23 cellular contexts compared by ENCODE assay signal in genomic region chr5:175798626-175799025, GRCh38.
"Had no signal": no experiment of that assay in that cellular context is flagged by ENCODE, and none has a peak within 500 bp of the region (broad histone marks: within the 10 kb centered on the region; RNA-seq: fewer than 3 reads in every experiment).

No MANE protein-coding gene starts in this region.

- H3K36me3 ChIP-seq: SJSA1 had no signal

- ATAC-seq: activated T-helper 17 cell treated with anti-CD3 and anti-CD28 coated beads, Interleukin-2, amount 50 U/mL, for 72 hours; K562; SK-N-SH treated with all-trans-retinoic acid at 6 μM for 48 hours had no signal

- H3K9me3 Mint-ChIP-seq: activated CD4-positive, alpha-beta memory T cell treated with anti-CD3 and anti-CD28 coated beads for 36 hours; activated naive CD4-positive, alpha-beta T cell treated with anti-CD3 and anti-CD28 coated beads for 36 hours had no signal

- DNase-seq: activated CD4-positive, alpha-beta memory T cell treated with anti-CD3 and anti-CD28 coated beads for 36 hours; activated CD4-positive, alpha-beta T cell treated with anti-CD3 and anti-CD28 coated beads, Interleukin-2, amount 10 ng/mL, durations not matched to agents 7 days and 5 days; activated CD4-positive, CD25-positive, alpha-beta regulatory T cell; activated CD8-positive, alpha-beta memory T cell treated with anti-CD3 and anti-CD28 coated beads for 24 hours; activated gamma-delta T cell; activated naive CD4-positive, alpha-beta T cell treated with anti-CD3 and anti-CD28 coated beads for 36 hours; activated T-cell treated with anti-CD3 and anti-CD28 coated beads for 4 hours; activated T-cell treated with anti-CD3 and anti-CD28 coated beads, Interleukin-2, amount 50 U/mL, for 48 hours; Kasumi-1; NCI-H1105 treated with DMSO at 0.1 percent for 48 hours; NCI-H146; NCI-H187 treated with DMSO at 0.1 percent for 48 hours; NCI-H2081 treated with DMSO at 0.1 percent for 48 hours; NCI-H446; NCI-H524; SHP77; SW 1271 had no signal

- H3K4me3 Mint-ChIP-seq: activated CD4-positive, alpha-beta memory T cell treated with anti-CD3 and anti-CD28 coated beads for 36 hours; activated CD4-positive, alpha-beta T cell treated with anti-CD3 and anti-CD28 coated beads, Interleukin-2, amount 10 ng/mL, durations not matched to agents 7 days and 5 days; activated naive CD4-positive, alpha-beta T cell treated with anti-CD3 and anti-CD28 coated beads for 36 hours; activated naive CD8-positive, alpha-beta T cell had no signal

- H3K27ac Mint-ChIP-seq: activated CD4-positive, alpha-beta memory T cell treated with anti-CD3 and anti-CD28 coated beads for 36 hours; activated CD4-positive, alpha-beta T cell treated with anti-CD3 and anti-CD28 coated beads, Interleukin-2, amount 10 ng/mL, durations not matched to agents 7 days and 5 days; activated naive CD4-positive, alpha-beta T cell treated with anti-CD3 and anti-CD28 coated beads for 36 hours; activated naive CD8-positive, alpha-beta T cell; activated T-helper 17 cell treated with anti-CD3 and anti-CD28 coated beads, Interleukin-2, amount 50 U/mL, for 72 hours had no signal

- H3K27ac ChIP-seq: SJSA1 had no signal

- H3K4me3 ChIP-seq: K562, SJSA1 had no signal

- H3K36me3 Mint-ChIP-seq: activated CD4-positive, alpha-beta memory T cell treated with anti-CD3 and anti-CD28 coated beads for 36 hours had no signal

- FAIRE-seq: K562, RCC 7860 had no signal
